18 cellular contexts compared by ENCODE assay signal in the genomic region with DNA sequence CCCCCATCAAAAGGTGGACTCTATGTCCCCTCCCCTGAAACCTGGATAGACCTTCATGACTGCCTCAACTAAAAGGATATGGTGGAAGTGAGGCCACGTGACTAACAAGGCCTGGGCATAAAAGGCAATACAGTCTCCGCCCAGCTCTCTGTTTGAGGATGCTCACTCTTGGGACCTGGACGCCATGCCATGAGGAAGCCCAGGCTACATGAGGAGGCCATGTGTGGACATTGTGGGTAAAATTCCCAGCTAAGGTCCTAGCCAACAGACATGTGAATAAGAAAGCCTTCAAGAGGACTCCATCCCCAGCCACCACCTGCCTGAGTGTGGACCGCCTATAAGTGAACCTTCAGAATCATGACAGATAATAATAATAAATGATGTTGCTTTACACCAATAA. TPM values are rescaled to one million over a fixed set of nuclear protein-coding genes. Genes with fewer than 3 reads are reported as not detected.
"Had no signal": no experiment of that assay in that cellular context is flagged by ENCODE, and none has a peak within 500 bp of the region (broad histone marks: within the 10 kb centered on the region; RNA-seq: fewer than 3 reads in every experiment).

No MANE protein-coding gene starts in this region.

- H3K4me3 ChIP-seq: ascending aorta, cardiac muscle cell had no signal

- DNase-seq: activated CD4-positive, alpha-beta T cell treated with anti-CD3 and anti-CD28 coated beads for 1 hour; activated gamma-delta T cell; cerebellar nuclear complex; T1000 had no signal

- H3K36me3 ChIP-seq: ascending aorta, cardiac muscle cell, WERI-Rb-1 had no signal

- H3K9me3 ChIP-seq: ascending aorta had no signal

- H3K27ac ChIP-seq: ascending aorta, cardiac muscle cell, WERI-Rb-1 had no signal

- H3K27me3 ChIP-seq: ascending aorta had no signal

- H3K4me1 ChIP-seq: ascending aorta had no signal

RNA-seq across cellular contexts. Expression of a gene that starts 7.2 kb away (rescaled TPM):
- total RNA-seq: ascending aorta had no signal

RNA-seq across cellular contexts. Expression of a gene that starts 29.9 kb away (rescaled TPM):
- total RNA-seq: activated CD4-positive, alpha-beta T cell treated with anti-CD3 and anti-CD28 coated beads, Interleukin-2, amount 10 ng/mL, durations not matched to agents 7 days and 5 days; activated CD8-positive, alpha-beta memory T cell treated with anti-CD3 and anti-CD28 coated beads, Interleukin-2, amount 10 ng/mL, durations not matched to agents 7 days and 5 days; activated CD8-positive, alpha-beta T cell treated with anti-CD3 and anti-CD28 coated beads, Interleukin-2, amount 10 ng/mL, durations not matched to agents 7 days and 5 days; activated naive CD8-positive, alpha-beta T cell treated with anti-CD3 and anti-CD28 coated beads, Interleukin-2, amount 10 ng/mL, durations not matched to agents 7 days and 5 days; activated T-helper 2 cell treated with anti-CD3 and anti-CD28 coated beads, Interferon-gamma antibody, Interleukin-2, Interleukin-4, amounts not matched to agents 10 μg/mL and 5 μg/mL and 100 μg/mL, durations not matched to agents 14 hours and 24 hours and 36 hours; ascending aorta; bronchial epithelial cell; cardiac muscle cell; chondrocyte; T-helper 17 cell; T-helper 2 cell treated with Interferon-gamma antibody and Interleukin-4, amounts not matched to agents 100 ng/mL and 5 ng/mL, for 36 hours; WTC11 had no signal
- polyA plus RNA-seq: adipose tissue, cardiac muscle cell had no signal
